Comparison of ENCODE assay signal across 18 cellular contexts in genomic region chr19:28313633-28314032, GRCh38.
DNase-seq lines count a peak whose midpoint lies in the region; ATAC-seq and TF ChIP-seq lines count a peak whose summit lies in the region.
"Had no signal": no experiment of that assay in that cellular context is flagged by ENCODE, and none has a peak within 500 bp of the region (broad histone marks: within the 10 kb centered on the region; RNA-seq: fewer than 3 reads in every experiment).

No MANE protein-coding gene starts in this region.

- H3K4me3 ChIP-seq in coronary artery: peak overlapping the region; percentile 28
- H3K4me3 ChIP-seq: A549 had no signal

- intact Hi-C loops in posterior vena cava (cut with DNase I): no loop called here

- DNase-seq in A172 (ENCODE audit: low spot score): peak; percentile 95
- peak; percentile 89 for DNase-seq in HT1080 (ENCODE audit: low read depth)
- DNase-seq in coronary artery (ENCODE audit: low spot score): no peak
- peak; percentile 90 for DNase-seq in kidney glomerular epithelial cell (lab: John Stamatoyannopoulos, UW)
- DNase-seq in stimulated activated naive CD4-positive, alpha-beta T cell treated with Interleukin-2 at 50 U/mL for 16 hours (lab: John Stamatoyannopoulos, UW): no peak
- no peak for DNase-seq in GM19240 (ENCODE audit: insufficient read length, low spot score)
- no peak for DNase-seq in posterior vena cava (ENCODE audit: low spot score)
- DNase-seq: activated CD4-positive, alpha-beta T cell treated with anti-CD3 and anti-CD28 coated beads for 36 hours; caudate nucleus; DND-41; erythroblast; immature natural killer cell; natural killer cell; NCI-H2029; trophoblast cell had no signal

- no peak overlapping the region for H3K27ac ChIP-seq in coronary artery
- H3K27ac ChIP-seq: A549, KMS-11 had no signal

- TF ChIP-seq CTCF in coronary artery (IDR thresholded peaks at IDR 0.05): no peak

- no peak for ATAC-seq in GM18868 (IDR thresholded peaks at IDR 0.05; ENCODE audit: unreplicated experiment)
- ATAC-seq: A549; activated CD4-positive, alpha-beta T cell treated with anti-CD3 and anti-CD28 coated beads for 36 hours; natural killer cell had no signal

Comparison
In these comparisons a context has a peak if more than half of its experiments do, and no peak if none do; other contexts are left out.
1. DNase-seq: peak in A172 (single experiment), HT1080 (single experiment) and kidney glomerular epithelial cell (single experiment); none in coronary artery (single experiment), stimulated activated naive CD4-positive, alpha-beta T cell treated with Interleukin-2 at 50 U/mL for 16 hours (single experiment), GM19240 (single experiment) and posterior vena cava (single experiment).